21 cellular contexts compared by ENCODE assay signal in the genomic region with DNA sequence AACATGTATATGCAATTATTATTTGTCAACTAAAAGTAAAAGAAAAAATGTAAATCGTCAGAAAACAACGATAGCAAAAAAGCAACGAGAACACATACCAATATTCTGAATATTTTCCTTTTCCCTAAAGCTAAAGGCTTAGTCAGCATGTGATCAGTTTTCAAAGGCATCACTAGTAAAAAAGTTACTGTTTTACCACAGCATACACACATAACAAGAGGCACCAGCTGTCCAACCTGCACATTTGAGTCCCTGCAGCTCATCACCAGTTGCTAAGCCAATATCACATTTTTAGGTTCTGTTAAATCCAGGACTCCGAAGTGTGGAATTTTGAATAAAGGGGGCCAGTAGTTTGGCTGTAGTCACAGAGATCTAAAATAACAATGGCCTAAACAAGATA.
"Had no signal": no experiment of that assay in that cellular context is flagged by ENCODE, and none has a peak within 500 bp of the region (broad histone marks: within the 10 kb centered on the region; RNA-seq: fewer than 3 reads in every experiment).

No MANE protein-coding gene starts in this region.

- H3K27me3 ChIP-seq: brain microvascular endothelial cell, MG63 had no signal

- H3K27ac ChIP-seq: brain microvascular endothelial cell had no signal

- H3K4me3 ChIP-seq: MG63 had no signal

- H3K36me3 ChIP-seq: brain microvascular endothelial cell, MG63 had no signal

- ATAC-seq: activated CD4-positive, CD25-positive, alpha-beta regulatory T cell treated with anti-CD3 and anti-CD28 coated beads, Interleukin-2, amount 50 U/mL, for 24 hours; activated CD8-positive, alpha-beta T cell treated with anti-CD3 and anti-CD28 coated beads for 36 hours; activated T-cell treated with anti-CD3 and anti-CD28 coated beads, Interleukin-2, amount 50 U/mL, for 72 hours had no signal

- H3K9me3 ChIP-seq: MG63 had no signal

- DNase-seq: activated CD4-positive, alpha-beta T cell treated with anti-CD3 and anti-CD28 coated beads for 4 hours; activated CD8-positive, alpha-beta memory T cell treated with anti-CD3 and anti-CD28 coated beads, Interleukin-2, amount 50 U/mL, for 4 hours; activated CD8-positive, alpha-beta T cell treated with anti-CD3 and anti-CD28 coated beads for 36 hours; activated gamma-delta T cell treated with Interleukin-2 at 50 U/mL for 16 hours; activated naive CD4-positive, alpha-beta T cell treated with anti-CD3 and anti-CD28 coated beads, Interleukin-2, amount 10 ng/mL, durations not matched to agents 7 days and 5 days; activated naive CD8-positive, alpha-beta T cell treated with anti-CD3 and anti-CD28 coated beads for 36 hours; activated T-cell treated with anti-CD3 and anti-CD28 coated beads, Interleukin-2, amount 50 U/mL, for 72 hours; brain microvascular endothelial cell; cerebellar nuclear complex; MG63; MV-4-11; NCI-H1092 treated with DMSO at 0.1 percent for 48 hours; NCI-H1417 treated with DMSO at 0.1 percent for 48 hours; NCI-H1694; NCI-H2029; NCI-H2107; NCI-H345; NCI-H510A; NCI-H526 treated with DMSO at 0.1 percent for 48 hours; SIG-M5 had no signal
